1 cellular context compared by ENCODE assay signal in genomic region chr5:176659440-176659839, GRCh38.
TF ChIP-seq lines count a peak whose summit lies in the region.

No MANE protein-coding gene starts in this region.

TF ChIP-seq in WTC11, 78 proteins besides CTCF, POLR2A, EP300 and RAD21 (continued from another document):
- TF ChIP-seq ZNF425 (CRISPR knock-in tag; conservative IDR thresholded peaks at IDR 0.05) (no peak), ZNF416 (CRISPR knock-in tag; IDR thresholded peaks at IDR 0.05) (no peak), ATF3 (CRISPR knock-in tag; conservative IDR thresholded peaks at IDR 0.05) (no peak), USF1 (CRISPR knock-in tag; IDR thresholded peaks at IDR 0.05) (no peak), MYBL2 (CRISPR knock-in tag; IDR thresholded peaks at IDR 0.05) (no peak)
- TF ChIP-seq, protein P1, sequence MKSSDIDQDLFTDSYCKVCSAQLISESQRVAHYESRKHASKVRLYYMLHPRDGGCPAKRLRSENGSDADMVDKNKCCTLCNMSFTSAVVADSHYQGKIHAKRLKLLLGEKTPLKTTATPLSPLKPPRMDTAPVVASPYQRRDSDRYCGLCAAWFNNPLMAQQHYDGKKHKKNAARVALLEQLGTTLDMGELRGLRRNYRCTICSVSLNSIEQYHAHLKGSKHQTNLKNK (CRISPR knock-in tag; IDR thresholded peaks at IDR 0.05): no peak
- TF ChIP-seq, protein P2, sequence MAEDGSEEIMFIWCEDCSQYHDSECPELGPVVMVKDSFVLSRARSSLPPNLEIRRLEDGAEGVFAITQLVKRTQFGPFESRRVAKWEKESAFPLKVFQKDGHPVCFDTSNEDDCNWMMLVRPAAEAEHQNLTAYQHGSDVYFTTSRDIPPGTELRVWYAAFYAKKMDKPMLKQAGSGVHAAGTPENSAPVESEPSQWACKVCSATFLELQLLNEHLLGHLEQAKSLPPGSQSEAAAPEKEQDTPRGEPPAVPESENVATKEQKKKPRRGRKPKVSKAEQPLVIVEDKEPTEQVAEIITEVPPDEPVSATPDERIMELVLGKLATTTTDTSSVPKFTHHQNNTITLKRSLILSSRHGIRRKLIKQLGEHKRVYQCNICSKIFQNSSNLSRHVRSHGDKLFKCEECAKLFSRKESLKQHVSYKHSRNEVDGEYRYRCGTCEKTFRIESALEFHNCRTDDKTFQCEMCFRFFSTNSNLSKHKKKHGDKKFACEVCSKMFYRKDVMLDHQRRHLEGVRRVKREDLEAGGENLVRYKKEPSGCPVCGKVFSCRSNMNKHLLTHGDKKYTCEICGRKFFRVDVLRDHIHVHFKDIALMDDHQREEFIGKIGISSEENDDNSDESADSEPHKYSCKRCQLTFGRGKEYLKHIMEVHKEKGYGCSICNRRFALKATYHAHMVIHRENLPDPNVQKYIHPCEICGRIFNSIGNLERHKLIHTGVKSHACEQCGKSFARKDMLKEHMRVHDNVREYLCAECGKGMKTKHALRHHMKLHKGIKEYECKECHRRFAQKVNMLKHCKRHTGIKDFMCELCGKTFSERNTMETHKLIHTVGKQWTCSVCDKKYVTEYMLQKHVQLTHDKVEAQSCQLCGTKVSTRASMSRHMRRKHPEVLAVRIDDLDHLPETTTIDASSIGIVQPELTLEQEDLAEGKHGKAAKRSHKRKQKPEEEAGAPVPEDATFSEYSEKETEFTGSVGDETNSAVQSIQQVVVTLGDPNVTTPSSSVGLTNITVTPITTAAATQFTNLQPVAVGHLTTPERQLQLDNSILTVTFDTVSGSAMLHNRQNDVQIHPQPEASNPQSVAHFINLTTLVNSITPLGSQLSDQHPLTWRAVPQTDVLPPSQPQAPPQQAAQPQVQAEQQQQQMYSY (CRISPR knock-in tag; IDR thresholded peaks at IDR 0.05): no peak
